8 cellular contexts compared by ENCODE assay signal in the genomic region with DNA sequence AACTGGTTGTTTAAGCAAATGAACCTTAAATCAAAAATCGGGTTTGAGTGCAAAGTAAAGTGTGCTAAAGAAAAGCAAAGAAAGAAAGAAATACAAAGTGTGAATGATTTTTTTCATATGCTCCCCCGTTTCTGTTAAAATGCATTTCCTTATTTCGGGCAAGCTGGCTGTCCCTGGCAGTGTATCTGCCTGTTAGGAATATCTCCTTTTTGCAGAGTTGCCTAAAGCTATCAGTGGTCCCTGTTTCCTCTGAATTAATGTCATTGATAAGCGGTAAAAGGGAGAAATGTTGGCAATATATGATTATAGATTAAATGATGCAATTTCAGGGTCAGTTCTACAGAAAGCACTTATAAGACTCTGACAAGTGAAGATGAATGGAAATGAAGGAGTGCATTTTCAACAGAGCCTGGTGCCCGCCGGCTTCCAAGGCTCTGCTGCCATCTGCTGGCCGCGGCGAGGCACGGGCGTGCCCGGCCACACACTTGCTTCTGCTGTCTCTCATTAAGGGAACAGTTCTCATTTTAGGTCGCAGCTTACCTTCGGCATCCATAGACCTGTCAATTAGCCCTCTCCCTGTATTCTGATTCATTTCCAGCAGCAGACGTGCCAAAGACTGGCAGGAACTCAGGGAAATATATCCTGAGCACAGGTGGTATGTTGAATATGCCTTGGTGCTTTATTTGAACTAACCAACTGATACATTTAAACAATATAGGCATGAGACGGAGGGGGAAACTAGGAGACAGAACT.
DNase-seq lines count a peak whose midpoint lies in the region; ATAC-seq and TF ChIP-seq lines count a peak whose summit lies in the region.

No MANE protein-coding gene starts in this region.

- TF ChIP-seq CTCF in PC-3 (conservative IDR thresholded peaks at IDR 0.05; ENCODE audit: low read depth, low read length) (peak; percentile 87), fibroblast of mammary gland (conservative IDR thresholded peaks at IDR 0.05; ENCODE audit: control insufficient read depth, insufficient read depth, low read depth, low read length) (peak; percentile 88), neural progenitor cell (IDR thresholded peaks at IDR 0.05) (peak; percentile 98), testis (IDR thresholded peaks at IDR 0.05) (peak; percentile 81 to 97 (median 84))

- no peaks in the 10 kb centered on the region for H3K79me2 ChIP-seq in PC-3 (ENCODE audit: low read length)
- H3K79me2 ChIP-seq in neural progenitor cell (ENCODE audit: low read depth), result no peaks in the 10 kb centered on the region

- 10% methylated on average over 16 of the region's 16 CpGs for WGBS in testis, 2 donors

- H3F3A ChIP-seq in PC-3 (ENCODE audit: low read length, unreplicated experiment), result no peaks in the 10 kb centered on the region
- H3F3A ChIP-seq in neural progenitor cell (ENCODE audit: low read depth), result peaks cover 18% of the 10 kb centered on the region

- H3K4me1 Mint-ChIP-seq in neural progenitor cell, result peaks cover 7% of the 10 kb centered on the region

- no peak overlapping the region for H3K27ac ChIP-seq in PC-3 (ENCODE audit: low read length)
- H3K27ac ChIP-seq in neural progenitor cell, result no peak overlapping the region
- H3K27ac ChIP-seq in testis, result no peak overlapping the region

- H3K4me3 ChIP-seq in PC-3 (ENCODE audit: low read length), result no peak overlapping the region
- no peak overlapping the region for H3K4me3 ChIP-seq in fibroblast of mammary gland (ENCODE audit: control insufficient read depth, low read depth, low read length)
- H3K4me3 ChIP-seq in neural progenitor cell, result no peak overlapping the region
- no peak overlapping the region for H3K4me3 ChIP-seq in testis

- H3K36me3 Mint-ChIP-seq in neural progenitor cell, result no peaks in the 10 kb centered on the region

- H3K36me3 ChIP-seq in PC-3 (ENCODE audit: low read depth, low read length), result no peaks in the 10 kb centered on the region
- H3K36me3 ChIP-seq in neural progenitor cell, result no peaks in the 10 kb centered on the region
- H3K36me3 ChIP-seq in testis (ENCODE audit: low read depth, missing control alignments), result no peaks in the 10 kb centered on the region

- H3K4me1 ChIP-seq in PC-3 (ENCODE audit: insufficient read depth, low read length), result no peaks in the 10 kb centered on the region
- H3K4me1 ChIP-seq in neural progenitor cell, result no peaks in the 10 kb centered on the region
- no peaks in the 10 kb centered on the region for H3K4me1 ChIP-seq in testis

- H3K27ac Mint-ChIP-seq in neural progenitor cell, result no peak overlapping the region

- POLR2A ChIA-PET in PC-3 (lab: Charles Lee; ENCODE audit: unreplicated experiment), result no interaction called here

- H3K9ac ChIP-seq in PC-3 (ENCODE audit: low read length) (no peak overlapping the region), neural progenitor cell (no peak overlapping the region)

- ATAC-seq in GM21423 (IDR thresholded peaks at IDR 0.05; ENCODE audit: unreplicated experiment) (peak; percentile 96), PC-3 (peak; percentile 93)

- H3K27me3 Mint-ChIP-seq in neural progenitor cell (ENCODE audit: insufficient read depth, low read depth), result no peaks in the 10 kb centered on the region

- H3K9me2 ChIP-seq in PC-3 (replicated peaks; ENCODE audit: low read length), result no peaks in the 10 kb centered on the region

- H3K9me3 ChIP-seq in PC-3 (ENCODE audit: low read length) (no peaks in the 10 kb centered on the region), neural progenitor cell (ENCODE audit: low read depth) (no peaks in the 10 kb centered on the region), testis (no peaks in the 10 kb centered on the region)

- no peak for TF ChIP-seq POLR2A in testis (IDR thresholded peaks at IDR 0.05)

- H2AFZ ChIP-seq in PC-3 (ENCODE audit: low read length), result peak overlapping the region; percentile 58
- peak overlapping the region; percentile 45 for H2AFZ ChIP-seq in neural progenitor cell (replicated peaks)

- H3K4me3 Mint-ChIP-seq in neural progenitor cell, result no peak overlapping the region

- no TSS peak for BruUV-seq in PC-3 (replicated peaks; lab: Mats Ljungman, UMichigan)

- no peaks in the 10 kb centered on the region for H3K27me3 ChIP-seq in PC-3 (ENCODE audit: low read length)
- H3K27me3 ChIP-seq in neural progenitor cell, result no peaks in the 10 kb centered on the region
- H3K27me3 ChIP-seq in testis, result no peaks in the 10 kb centered on the region

- H3K9me3 Mint-ChIP-seq in neural progenitor cell, result peaks cover 2% of the 10 kb centered on the region

- no peaks in the 10 kb centered on the region for H4K20me1 ChIP-seq in PC-3 (ENCODE audit: low read length)
- no peaks in the 10 kb centered on the region for H4K20me1 ChIP-seq in neural progenitor cell (ENCODE audit: low read depth)

- DNase-seq in DMS53 (lab: John Stamatoyannopoulos, UW), result peak; percentile 73
- peak; percentile 37 for DNase-seq in HPDE6-E6E7 (ENCODE audit: extremely low spot score)
- DNase-seq in PC-3, result peak; percentile 61
- DNase-seq in activated T-cell treated with anti-CD3 and anti-CD28 coated beads, Interleukin-2, amount 50 U/mL, for 48 hours, result peak; percentile 56 to 69
- DNase-seq in fibroblast of mammary gland (ENCODE audit: low read depth), result peak; percentile 46
- DNase-seq in neural progenitor cell (ENCODE audit: low spot score), result peak; percentile 79
- peak; percentile 83 for DNase-seq in testis

- CTCF ChIA-PET in PC-3 (lab: Charles Lee), result no interaction called here

- H3K4me2 ChIP-seq in PC-3 (ENCODE audit: low read length) (peak overlapping the region; percentile 71), neural progenitor cell (no peak overlapping the region)

- intact Hi-C loops in PC-3 (cut with micrococcal nuclease), result loop anchor here (2.0 to 10.0 kb wide), 4 partner anchors 120 to 1753 kb away; no protein-coding TSS in a partner anchor
- intact Hi-C loops in testis (cut with DNase I; ENCODE audit: low total_unique reads), result loop anchor here (10.0 kb wide), 1 partner anchor 1503 kb away; no protein-coding TSS in a partner anchor
